ENCODE assay signal across 9 cellular contexts in genomic region chr3:184568918-184569829, GRCh38. TPM values are rescaled to one million over a fixed set of nuclear protein-coding genes. Genes with fewer than 3 reads are reported as not detected.
DNase-seq lines count a peak whose midpoint lies in the region; ATAC-seq and TF ChIP-seq lines count a peak whose summit lies in the region.
"Had no signal": no experiment of that assay in that cellular context is flagged by ENCODE, and none has a peak within 500 bp of the region (broad histone marks: within the 10 kb centered on the region; RNA-seq: fewer than 3 reads in every experiment).

No MANE protein-coding gene starts in this region.

- peak overlapping the region; percentile 32 to 71 (median 60) for H3K4me3 Mint-ChIP-seq in naive thymus-derived CD8-positive, alpha-beta T cell

- H3K27me3 Mint-ChIP-seq in naive thymus-derived CD8-positive, alpha-beta T cell, result peaks cover 17 to 50% (median 37%) of the 10 kb centered on the region in 5 donors

- H3K27ac ChIP-seq in urinary bladder (ENCODE audit: low read depth), result no peak overlapping the region

- DNase-seq in COLO829 (ENCODE audit: low spot score), result peak; percentile 51
- DNase-seq in LNCaP clone FGC (ENCODE audit: low read depth), result peak; percentile 31
- DNase-seq in activated CD8-positive, alpha-beta memory T cell treated with anti-CD3 and anti-CD28 coated beads, Interleukin-2, amount 50 U/mL, for 4 hours, result peak; percentile 25
- peak; percentile 97 to 99 for DNase-seq in foreskin fibroblast
- DNase-seq in naive thymus-derived CD8-positive, alpha-beta T cell, result no peak
- DNase-seq in NCI-H128 (lab: John Stamatoyannopoulos, UW; ENCODE audit: unreplicated experiment), result no peak

- H3K4me3 ChIP-seq in LNCaP clone FGC (ENCODE audit: low read depth, low read length), result peak overlapping the region; percentile 48
- H3K4me3 ChIP-seq in foreskin fibroblast (ENCODE audit: low read depth in 1 of 2, low read length in 2 of 2), result peak overlapping the region; percentile 51
- peak overlapping the region; percentile 44 for H3K4me3 ChIP-seq in urinary bladder (ENCODE audit: low read depth, low read length)

- H3K36me3 Mint-ChIP-seq in naive thymus-derived CD8-positive, alpha-beta T cell, result peaks cover 0 to 4% (median 0%) of the 10 kb centered on the region in 3 donors

- peaks cover 2 to 21% (median 8%) of the 10 kb centered on the region in 4 donors for H3K4me1 Mint-ChIP-seq in naive thymus-derived CD8-positive, alpha-beta T cell

- POLR2A ChIA-PET in naive thymus-derived CD8-positive, alpha-beta T cell (lab: Charles Lee), result no interaction called here

- no peak overlapping the region for H3K27ac Mint-ChIP-seq in naive thymus-derived CD8-positive, alpha-beta T cell

- peak; percentile 27 to 72 for ATAC-seq in naive thymus-derived CD8-positive, alpha-beta T cell
- no peak for ATAC-seq in GM21825 (IDR thresholded peaks at IDR 0.05; ENCODE audit: unreplicated experiment)

- H3K36me3 ChIP-seq in urinary bladder (ENCODE audit: insufficient read depth), result no peaks in the 10 kb centered on the region

- no peaks in the 10 kb centered on the region for H3K4me1 ChIP-seq in urinary bladder (ENCODE audit: insufficient read depth)

- 3% methylated on average over 68 of the region's 68 CpGs for WGBS in urinary bladder

- H3K9me3 Mint-ChIP-seq in naive thymus-derived CD8-positive, alpha-beta T cell, result no peaks in the 10 kb centered on the region

- TF ChIP-seq CTCF in LNCaP clone FGC (IDR thresholded peaks at IDR 0.05; ENCODE audit: control insufficient read depth, extremely low read depth, insufficient read depth) (no peak), foreskin fibroblast (IDR thresholded peaks at IDR 0.05; ENCODE audit: low read depth, low read length) (no peak)

RNA-seq across cellular contexts. Expression of gene EPHB3, which starts 7.6 kb away (rescaled TPM):
- total RNA-seq in naive thymus-derived CD8-positive, alpha-beta T cell, result not detected
- polyA plus RNA-seq in naive thymus-derived CD8-positive, alpha-beta T cell, result under 1 TPM; 0.23 to 0.59 (median 0.55) TPM
- 28.0 TPM for total RNA-seq in urinary bladder
- polyA plus RNA-seq in urinary bladder, result 5.1 TPM
- total RNA-seq: NCI-H460 had no signal

Comparison
In these comparisons a context has a peak if more than half of its experiments do, and no peak if none do; other contexts are left out.
1. DNase-seq: peak in COLO829 (single experiment), LNCaP clone FGC (single experiment), activated CD8-positive, alpha-beta memory T cell treated with anti-CD3 and anti-CD28 coated beads, Interleukin-2, amount 50 U/mL, for 4 hours (single experiment) and foreskin fibroblast (2 of 2); none in naive thymus-derived CD8-positive, alpha-beta T cell (0 of 10) and NCI-H128 (single experiment).
2. RNA of gene EPHB3, which starts 7.6 kb away (total RNA-seq): 28.0 TPM in urinary bladder (single experiment); not detected in naive thymus-derived CD8-positive, alpha-beta T cell; every median in the first group is over 10 times any median in the second.
3. Peak in every context shown above with its lines, with median percentiles within 50 percentile points of each other: H3K4me3 ChIP-seq.